8 cellular contexts compared by ENCODE assay signal in genomic region chr16:3020604-3021448, GRCh38. TPM values are rescaled to one million over a fixed set of nuclear protein-coding genes. Genes with fewer than 3 reads are reported as not detected.
DNase-seq lines count a peak whose midpoint lies in the region; ATAC-seq and TF ChIP-seq lines count a peak whose summit lies in the region.

No MANE protein-coding gene starts in this region.

- no peaks in the 10 kb centered on the region for H3K36me3 ChIP-seq in OCI-LY7 (ENCODE audit: insufficient read depth, low read length)
- H3K36me3 ChIP-seq in neural cell (ENCODE audit: insufficient read depth, low read length) = no peaks in the 10 kb centered on the region
- no peaks in the 10 kb centered on the region for H3K36me3 ChIP-seq in transverse colon

- TF ChIP-seq POLR2A in transverse colon (IDR thresholded peaks at IDR 0.05) = peak; percentile 11

- no peaks in the 10 kb centered on the region for H3K9me3 ChIP-seq in OCI-LY7 (ENCODE audit: low read length)
- no peaks in the 10 kb centered on the region for H3K9me3 ChIP-seq in neural cell (ENCODE audit: low read length)
- H3K9me3 ChIP-seq in transverse colon = no peaks in the 10 kb centered on the region

- H3F3A ChIP-seq in neural cell (ENCODE audit: insufficient read depth, low read length, poor library complexity, severe bottlenecking) = no peaks in the 10 kb centered on the region

- H2AFZ ChIP-seq in OCI-LY7 (ENCODE audit: low read length) = peak overlapping the region; percentile 30; the same call in 1 of the 2 replicates
- H2AFZ ChIP-seq in neural cell (ENCODE audit: low read depth, low read length) = no peak overlapping the region

- TF ChIP-seq EP300 in neural cell (conservative IDR thresholded peaks at IDR 0.05; ENCODE audit: poor library complexity, severe bottlenecking) (no peak), transverse colon (IDR thresholded peaks at IDR 0.05; ENCODE audit: low read depth) (no peak)

- in situ Hi-C loops in transverse colon (cut with MboI; ENCODE audit: low pct_ligation_motif_present in 1 of 4, low pct_unique_long_range_greater_than_20kb in 1 of 4, low sequenced_read_pairs in 3 of 4) = no loop called here

- H3K9me2 ChIP-seq in OCI-LY7 (ENCODE audit: insufficient read depth, low read length) = no peaks in the 10 kb centered on the region
- H3K9me2 ChIP-seq in neural cell (ENCODE audit: insufficient read depth, low read length) = no peaks in the 10 kb centered on the region

- H3K4me2 ChIP-seq in OCI-LY7 (ENCODE audit: low read length) (peak overlapping the region; percentile 86), neural cell (ENCODE audit: low read length) (no peak overlapping the region)

- WGBS in transverse colon (ENCODE audit: low coverage in 1 of 2), 2 donors = 2% methylated on average over 40 of the region's 57 CpGs; no CpG with 5 or more reads in 1 of the 2 donors

- CTCF ChIA-PET in OCI-LY7 (lab: Charles Lee; ENCODE audit: unreplicated experiment) = interaction anchor here (0.6 kb wide), 2 partner anchors 105 to 633 kb away, joined by 3 read pairs; no protein-coding TSS in a partner anchor

- TF ChIP-seq RAD21 in neural cell (conservative IDR thresholded peaks at IDR 0.05) = no peak

- intact Hi-C loops in OCI-LY7 (cut with micrococcal nuclease; ENCODE audit: unreplicated experiment) = loop anchor here (2.0 kb wide), 1 partner anchor 18 kb away; no protein-coding TSS in a partner anchor
- intact Hi-C loops in transverse colon (cut with DNase I; ENCODE audit: low total_unique reads) = no loop called here

- TF ChIP-seq CTCF in GM12875 (IDR thresholded peaks at IDR 0.05; ENCODE audit: borderline replicate concordance, insufficient read depth, low read depth, low read length) (no peak), OCI-LY7 (conservative IDR thresholded peaks at IDR 0.05; ENCODE audit: low read length) (no peak; the same call in 1 of the 2 replicates), fibroblast of villous mesenchyme (IDR thresholded peaks at IDR 0.05; ENCODE audit: insufficient read depth, low read depth, low read length) (no peak), neural cell (IDR thresholded peaks at IDR 0.05; ENCODE audit: poor library complexity, severe bottlenecking) (no peak), transverse colon (IDR thresholded peaks at IDR 0.05) (peak in 1 of 5 experiments; percentile 1)

- H3K27ac ChIP-seq in OCI-LY7 (ENCODE audit: low read depth, low read length, poor library complexity, severe bottlenecking) (no peak overlapping the region), neural cell (ENCODE audit: low read length) (no peak overlapping the region), transverse colon (peak overlapping the region; percentile 92 to 94 (median 93))

- ATAC-seq in GM18517 (IDR thresholded peaks at IDR 0.05; ENCODE audit: unreplicated experiment) = no peak

- H4K20me1 ChIP-seq in OCI-LY7 (ENCODE audit: insufficient read depth, low read length) (no peaks in the 10 kb centered on the region), neural cell (ENCODE audit: insufficient read depth) (no peaks in the 10 kb centered on the region)

- POLR2A ChIA-PET in OCI-LY7 (lab: Charles Lee) = interaction anchor here (0.7 to 1.7 kb wide), 3 partner anchors 10 to 101 kb away, joined by 3 to 7 read pairs (median 3); no protein-coding TSS in a partner anchor

- H3K4me1 ChIP-seq in OCI-LY7 (ENCODE audit: insufficient read depth, low read length, poor library complexity, severe bottlenecking) (peaks cover 39% of the 10 kb centered on the region), transverse colon (peaks cover 24 to 57% (median 45%) of the 10 kb centered on the region in 4 donors)

- no peaks in the 10 kb centered on the region for H3K79me2 ChIP-seq in OCI-LY7 (ENCODE audit: insufficient read depth, low read depth, low read length)
- H3K79me2 ChIP-seq in neural cell (replicated peaks; ENCODE audit: insufficient read depth, low read length) = no peaks in the 10 kb centered on the region

- peak overlapping the region; percentile 5 for H3K9ac ChIP-seq in neural cell (ENCODE audit: low read length)

- H3K27me3 ChIP-seq in neural cell (ENCODE audit: insufficient read depth, low read depth, low read length) = peaks cover 38% of the 10 kb centered on the region
- H3K27me3 ChIP-seq in transverse colon = peaks cover 21% of the 10 kb centered on the region

- DNase-seq in OCI-LY7 (ENCODE audit: low spot score) (peak; percentile 44), activated gamma-delta T cell (lab: John Stamatoyannopoulos, UW) (peak; percentile 76), fibroblast of villous mesenchyme (ENCODE audit: low read depth) (peak; percentile 82), transverse colon (peak; percentile 75), KG1 (lab: John Stamatoyannopoulos, UW) (no peak)

- no TSS peak for BruUV-seq in OCI-LY7 (replicated peaks; lab: Mats Ljungman, UMichigan)

- H3K4me3 ChIP-seq in GM12875 (ENCODE audit: low read depth, low read length) (peak overlapping the region; percentile 54), OCI-LY7 (ENCODE audit: low read depth, low read length, poor library complexity, severe bottlenecking) (peak overlapping the region; percentile 68), fibroblast of villous mesenchyme (ENCODE audit: low read depth, low read length) (peak overlapping the region; percentile 70), neural cell (ENCODE audit: low read length) (peak overlapping the region; percentile 53), transverse colon (peak overlapping the region; percentile 45 to 66 (median 54))

TF ChIP-seq in neural cell, 6 proteins besides CTCF, POLR2A, EP300 and RAD21:
- TF ChIP-seq SMC3 (conservative IDR thresholded peaks at IDR 0.05; ENCODE audit: poor library complexity) (no peak), EZH2 (IDR thresholded peaks at IDR 0.05; ENCODE audit: borderline replicate concordance, insufficient read depth, low read length, poor library complexity, severe bottlenecking) (no peak)
TF ChIP-seq in neural cell: peak in this region for 0.

RNA-seq across cellular contexts. Expression of gene TNFRSF12A, which starts 0.7 kb away (rescaled TPM):
- total RNA-seq in OCI-LY7 (2014; rRNA removed; shearing (Covaris generic)) = 4.1 and 4.9 TPM in 2 replicates
- total RNA-seq in OCI-LY7 (2022) (1.3 and 1.9 TPM in 2 replicates), fibroblast of villous mesenchyme (196 and 201 TPM in 2 replicates), transverse colon (10 to 100 TPM; 13.3 to 50.5 (median 19.9) TPM)
- 2.0 and 2.3 TPM in 2 replicates for polyA plus RNA-seq in neural cell
- polyA minus RNA-seq in neural cell = 0.97 TPM in 1 of 2 replicates, not detected in the other

RNA-seq across cellular contexts. Expression of gene CLDN6, which starts 2.8 kb away (rescaled TPM):
- not detected in 2 replicates for total RNA-seq in OCI-LY7 (2014; rRNA removed; shearing (Covaris generic))
- total RNA-seq in OCI-LY7 (2022) = not detected in 2 replicates
- total RNA-seq in fibroblast of villous mesenchyme = not detected in 2 replicates
- polyA plus RNA-seq in neural cell = 1.1 TPM in 1 of 2 replicates, not detected in the other
- not detected in 2 replicates for polyA minus RNA-seq in neural cell
- total RNA-seq in transverse colon = not detected

RNA-seq across cellular contexts. Expression of gene HCFC1R1, which starts 2.9 kb away (rescaled TPM):
- 17.1 and 29.1 TPM in 2 replicates for total RNA-seq in OCI-LY7 (2014; rRNA removed; shearing (Covaris generic))
- 32.2 and 39.4 TPM in 2 replicates for total RNA-seq in OCI-LY7 (2022)
- 28.1 and 31.9 TPM in 2 replicates for total RNA-seq in fibroblast of villous mesenchyme
- 19.0 and 23.7 TPM in 2 replicates for polyA plus RNA-seq in neural cell
- polyA minus RNA-seq in neural cell = 6.3 and 7.1 TPM in 2 replicates
- total RNA-seq in transverse colon = 10 to 100 TPM in 2 of 4 donors, 1 to 10 TPM in 2; 4.4 to 35.4 (median 17.5) TPM

RNA-seq across cellular contexts. Expression of gene THOC6, which starts 3.0 kb away (rescaled TPM):
- total RNA-seq in OCI-LY7 (2014; rRNA removed; shearing (Covaris generic)) = 33.7 and 36.0 TPM in 2 replicates
- total RNA-seq in OCI-LY7 (2022) = 26.3 and 33.6 TPM in 2 replicates
- total RNA-seq in fibroblast of villous mesenchyme = 28.1 and 29.6 TPM in 2 replicates
- polyA plus RNA-seq in neural cell = 11.4 and 23.0 TPM in 2 replicates
- polyA minus RNA-seq in neural cell = 5.1 and 5.7 TPM in 2 replicates
- 10 to 100 TPM; 10.1 to 42.8 (median 17.6) TPM for total RNA-seq in transverse colon

RNA-seq across cellular contexts. Expression of gene CLDN9, which starts 8.1 kb away (rescaled TPM):
- total RNA-seq in OCI-LY7 (2014; rRNA removed; shearing (Covaris generic)) = 0.44 TPM in 1 of 2 replicates, not detected in the other
- total RNA-seq in OCI-LY7 (2022) (0.42 and 0.59 TPM in 2 replicates), fibroblast of villous mesenchyme (not detected in 2 replicates), transverse colon (1 to 10 TPM in 1 of 4 donors, under 1 TPM in 1, not detected in 2; 0.55 to 1.1 TPM)
- not detected in 2 replicates for polyA plus RNA-seq in neural cell
- polyA minus RNA-seq in neural cell = not detected in 2 replicates

Comparison
In these comparisons a context has a peak if more than half of its experiments do, and no peak if none do; other contexts are left out.
1. H3K27ac ChIP-seq: peak in transverse colon (4 of 4); none in OCI-LY7 (single experiment) and neural cell (single experiment).
2. Peak in every context shown above with its lines, with median percentiles within 50 percentile points of each other: H3K4me3 ChIP-seq.